In the genomic region with DNA sequence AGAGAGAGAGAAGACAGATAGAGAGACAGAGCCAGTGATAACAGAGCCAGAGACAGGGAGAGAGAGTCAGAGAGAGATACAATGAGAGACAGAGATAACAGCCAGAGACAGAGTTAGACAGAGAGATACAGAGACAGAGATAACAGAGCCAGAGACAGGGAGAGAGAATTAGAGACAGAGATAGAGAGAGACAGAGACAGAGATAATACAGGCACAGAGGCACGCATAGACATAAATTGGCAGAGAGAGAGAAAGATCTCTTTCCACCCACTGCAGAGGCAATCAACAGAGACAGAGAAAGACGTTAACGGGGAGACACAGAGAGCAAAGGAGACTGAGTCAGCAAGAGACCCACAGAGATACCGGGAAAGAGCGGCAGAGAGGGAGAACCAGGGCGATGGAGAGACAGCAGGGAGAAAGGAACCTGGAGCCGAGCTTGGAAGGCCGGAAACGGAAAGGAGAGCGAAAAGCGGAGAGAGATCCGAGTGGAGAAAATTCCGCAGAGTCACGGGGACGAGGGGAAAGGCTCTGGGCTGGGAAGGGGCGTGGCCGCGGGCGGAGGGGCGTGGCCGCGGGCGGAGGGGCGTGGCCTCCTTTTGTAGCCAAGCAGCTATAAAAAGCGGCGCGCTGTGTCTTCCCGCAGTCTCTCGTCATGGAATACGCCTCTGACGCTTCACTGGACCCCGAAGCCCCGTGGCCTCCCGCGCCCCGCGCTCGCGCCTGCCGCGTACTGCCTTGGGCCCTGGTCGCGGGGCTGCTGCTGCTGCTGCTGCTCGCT, we compare ENCODE assay signal across 8 cellular contexts.
DNase-seq lines count a peak whose midpoint lies in the region; ATAC-seq, FAIRE-seq and TF ChIP-seq lines count a peak whose summit lies in the region.

A gene with protein sequence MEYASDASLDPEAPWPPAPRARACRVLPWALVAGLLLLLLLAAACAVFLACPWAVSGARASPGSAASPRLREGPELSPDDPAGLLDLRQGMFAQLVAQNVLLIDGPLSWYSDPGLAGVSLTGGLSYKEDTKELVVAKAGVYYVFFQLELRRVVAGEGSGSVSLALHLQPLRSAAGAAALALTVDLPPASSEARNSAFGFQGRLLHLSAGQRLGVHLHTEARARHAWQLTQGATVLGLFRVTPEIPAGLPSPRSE (plus strand): TSS at position 642 of the 778 bp plus-strand sequence. CDS start 11 bp downstream, at position 653.

- H3K9me3 Mint-ChIP-seq in nephron: peaks cover 6% of the 10 kb centered on the region

- no peak for TF ChIP-seq CTCF in RWPE1 (conservative IDR thresholded peaks at IDR 0.05; ENCODE audit: low read depth)
- no peak for TF ChIP-seq CTCF in fibroblast of pulmonary artery (IDR thresholded peaks at IDR 0.05; ENCODE audit: low read length, missing control alignments)
- no peak for TF ChIP-seq CTCF in nephron (IDR thresholded peaks at IDR 0.05; ENCODE audit: unreplicated experiment in 3 of 3)

- peak within 1 kb of the TSS; percentile 70 for H3K4me3 ChIP-seq in fibroblast of pulmonary artery (replicated peaks; ENCODE audit: low read depth, low read length)

- H3K27ac Mint-ChIP-seq in nephron: peak within 1 kb of the TSS; percentile 3 to 66 (median 35)

- DNase-seq in HTR-8/SVneo (ENCODE audit: insufficient read length, low spot score): peak; percentile 94
- peak; percentile 94 for DNase-seq in RWPE1 (ENCODE audit: low spot score)
- DNase-seq in activated effector memory CD4-positive, alpha-beta T cell treated with Interleukin-2 at 50 U/mL for 16 hours: peak; percentile 68
- peak; percentile 87 for DNase-seq in fibroblast of pulmonary artery (ENCODE audit: low read depth)
- peak; percentile 67 for DNase-seq in stimulated activated naive CD4-positive, alpha-beta T cell treated with Interleukin-2 at 50 U/mL for 16 hours (lab: John Stamatoyannopoulos, UW)

- peaks cover 28% of the 10 kb centered on the region for H3K4me1 Mint-ChIP-seq in nephron

- H3K27me3 Mint-ChIP-seq in nephron (ENCODE audit: low read depth): peaks cover 66% of the 10 kb centered on the region

- peak within 1 kb of the TSS; percentile 71 for H3K27ac ChIP-seq in RWPE1

- peak; percentile 31 for ATAC-seq in GM18867 (IDR thresholded peaks at IDR 0.05; ENCODE audit: unreplicated experiment)

- H3K36me3 Mint-ChIP-seq in nephron (ENCODE audit: low read depth): no peaks in the 10 kb centered on the region

- peak within 1 kb of the TSS; percentile 86 to 89 (median 88) for H3K4me3 Mint-ChIP-seq in nephron

- CTCF ChIA-PET in RWPE1 (lab: Yijun Ruan, JAX): interaction anchor here (0.6 kb wide), 2 partner anchors 145 to 1628 kb away, joined by 3 read pairs; no protein-coding TSS in a partner anchor

- POLR2A ChIA-PET in RWPE1 (lab: Yijun Ruan, JAX; ENCODE audit: low non-redundant PET): interaction anchor here (0.6 to 0.8 kb wide), 8 partner anchors 11 to 1301 kb away, joined by 3 to 8 read pairs (median 3); no protein-coding TSS in a partner anchor

- FAIRE-seq in A204.1 (lab: Jason Lieb, UNC) (peak; percentile 86), HTR-8/SVneo (lab: Jason Lieb, UNC) (peak; percentile 16)

Comparison
In these comparisons a context has a peak if more than half of its experiments do, and no peak if none do; other contexts are left out.
1. Peak in every context shown above with its lines: DNase-seq, ATAC-seq, H3K4me3 ChIP-seq and H3K27ac ChIP-seq.